ENCODE assay signal across 8 cellular contexts in genomic region chrX:154308108-154308946, GRCh38. TPM values are rescaled to one million over a fixed set of nuclear protein-coding genes. Genes with fewer than 3 reads are reported as not detected.
DNase-seq lines count a peak whose midpoint lies in the region; ATAC-seq and TF ChIP-seq lines count a peak whose summit lies in the region.

No MANE protein-coding gene starts in this region.

- H3K27me3 Mint-ChIP-seq in activated naive CD8-positive, alpha-beta T cell treated with anti-CD3 and anti-CD28 coated beads for 36 hours: no peaks in the 10 kb centered on the region

- ATAC-seq in right cardiac atrium (peak; percentile 27 to 59), GM21381 (IDR thresholded peaks at IDR 0.05; ENCODE audit: unreplicated experiment) (no peak), GM18498 (IDR thresholded peaks at IDR 0.05; ENCODE audit: unreplicated experiment) (no peak)

- 53% methylated on average over 9 of the region's 9 CpGs for WGBS in right cardiac atrium

- H3K27me3 ChIP-seq in right cardiac atrium (ENCODE audit: control insufficient read depth, insufficient read depth): no peaks in the 10 kb centered on the region

- H3K4me1 Mint-ChIP-seq in activated naive CD8-positive, alpha-beta T cell treated with anti-CD3 and anti-CD28 coated beads for 36 hours: peaks cover 42% of the 10 kb centered on the region

- no peaks in the 10 kb centered on the region for H3K9me3 Mint-ChIP-seq in activated naive CD8-positive, alpha-beta T cell treated with anti-CD3 and anti-CD28 coated beads for 36 hours

- no peak overlapping the region for H3K4me3 Mint-ChIP-seq in activated naive CD8-positive, alpha-beta T cell treated with anti-CD3 and anti-CD28 coated beads for 36 hours

- H3K27ac Mint-ChIP-seq in activated naive CD8-positive, alpha-beta T cell treated with anti-CD3 and anti-CD28 coated beads for 36 hours: peak overlapping the region; percentile 69

- H3K4me3 ChIP-seq in HFF-Myc (replicated peaks; ENCODE audit: low read depth, low read length) (no peak overlapping the region), right cardiac atrium (ENCODE audit: low read length) (no peak overlapping the region)

- DNase-seq in CMK (ENCODE audit: low read depth) (peak; percentile 35), HFF-Myc (ENCODE audit: extremely low read depth, low read depth) (no peak), T follicular helper cell (ENCODE audit: low read depth) (peak; percentile 72), right cardiac atrium (peak; percentile 53 to 77 (median 70))
- peak; percentile 71 for DNase-seq in activated naive CD8-positive, alpha-beta T cell treated with anti-CD3 and anti-CD28 coated beads for 36 hours
- peak; percentile 55 to 78 for DNase-seq in stimulated activated CD4-positive, alpha-beta T cell treated with anti-CD3 and anti-CD28 coated beads, Interleukin-12 subunit alpha, Interleukin-12 subunit beta, amount 100 ng/mL, for 24 hours (ENCODE audit: low read depth in 2 of 2)

- H3K27ac ChIP-seq in right cardiac atrium (ENCODE audit: low read length): no peak overlapping the region

- no peaks in the 10 kb centered on the region for H3K9me3 ChIP-seq in right cardiac atrium (ENCODE audit: control insufficient read depth, low read length)

- peaks cover 2% of the 10 kb centered on the region for H3K4me1 ChIP-seq in right cardiac atrium (ENCODE audit: control insufficient read depth, insufficient read depth, low read length)

- peak; percentile 63 for TF ChIP-seq CTCF in HFF-Myc (IDR thresholded peaks at IDR 0.05; ENCODE audit: low read depth, low read length, missing control alignments)

- intact Hi-C loops in right cardiac atrium (cut with DNase I): no loop called here

- H3K36me3 Mint-ChIP-seq in activated naive CD8-positive, alpha-beta T cell treated with anti-CD3 and anti-CD28 coated beads for 36 hours: peaks cover 1% of the 10 kb centered on the region

RNA-seq across cellular contexts. Expression of gene TKTL1, which starts 12.7 kb away (rescaled TPM):
- total RNA-seq in activated naive CD8-positive, alpha-beta T cell treated with anti-CD3 and anti-CD28 coated beads for 36 hours: 1 to 10 TPM in 1 of 2 experiments, under 1 TPM in 1; 0.72 to 1.1 TPM
- 10 to 100 TPM in 1 of 4 donors, 1 to 10 TPM in 3; 5.5 to 11.9 (median 9.1) TPM for total RNA-seq in right cardiac atrium
- 6.0 TPM for polyA plus RNA-seq in right cardiac atrium

RNA-seq across cellular contexts. Expression of gene TEX28, which starts 13.4 kb away (rescaled TPM):
- not detected for total RNA-seq in activated naive CD8-positive, alpha-beta T cell treated with anti-CD3 and anti-CD28 coated beads for 36 hours
- total RNA-seq in right cardiac atrium: not detected
- not detected for polyA plus RNA-seq in right cardiac atrium

RNA-seq across cellular contexts. Expression of gene OPN1MW3, which starts 50.9 kb away (rescaled TPM):
- not detected for total RNA-seq in activated naive CD8-positive, alpha-beta T cell treated with anti-CD3 and anti-CD28 coated beads for 36 hours
- total RNA-seq in right cardiac atrium: not detected
- not detected for polyA plus RNA-seq in right cardiac atrium

Comparison
In these comparisons a context has a peak if more than half of its experiments do, and no peak if none do; other contexts are left out.
1. ATAC-seq: peak in right cardiac atrium (2 of 2); none in GM21381 (single experiment) and GM18498 (single experiment).